24 cellular contexts compared by ENCODE assay signal in genomic region chr1:208975456-208975855, GRCh38.
DNase-seq lines count a peak whose midpoint lies in the region; ATAC-seq and TF ChIP-seq lines count a peak whose summit lies in the region.
"Had no signal": no experiment of that assay in that cellular context is flagged by ENCODE, and none has a peak within 500 bp of the region (broad histone marks: within the 10 kb centered on the region; RNA-seq: fewer than 3 reads in every experiment).

No MANE protein-coding gene starts in this region.

- H3K4ac ChIP-seq in trophoblast cell (ENCODE audit: low read depth, low read length), result no peak overlapping the region

- no peak overlapping the region for H3K4me3 Mint-ChIP-seq in MCF 10A (ENCODE audit: unreplicated experiment)
- H3K4me3 Mint-ChIP-seq: CD14-positive monocyte; CD4-positive, alpha-beta memory T cell; CD4-positive, CD25-positive, alpha-beta regulatory T cell; CD8-positive, alpha-beta memory T cell had no signal

- H2AFZ ChIP-seq in mammary epithelial cell (ENCODE audit: low read depth, low read length) (no peak overlapping the region), trophoblast cell (ENCODE audit: insufficient read depth, low read length, poor library complexity) (no peak overlapping the region)

- no peak overlapping the region for H2BK12ac ChIP-seq in trophoblast cell (ENCODE audit: low read length)

- H3K27ac Mint-ChIP-seq in MCF 10A (ENCODE audit: low read depth, unreplicated experiment), result peak overlapping the region; percentile 91
- H3K27ac Mint-ChIP-seq: CD14-positive monocyte; CD4-positive, alpha-beta memory T cell; CD4-positive, CD25-positive, alpha-beta regulatory T cell; CD8-positive, alpha-beta memory T cell had no signal

- TF ChIP-seq CTCF in MCF 10A (IDR thresholded peaks at IDR 0.05; ENCODE audit: unreplicated experiment), result no peak
- TF ChIP-seq CTCF in mammary epithelial cell (conservative IDR thresholded peaks at IDR 0.05 in 1 of 2, IDR thresholded peaks at IDR 0.05 in 1 of 2; ENCODE audit: extremely low read depth in 1 of 2, insufficient read depth in 1 of 2, low read depth in 1 of 2, low read length in 2 of 2), result no peak
- TF ChIP-seq CTCF in ovary (IDR thresholded peaks at IDR 0.05), result no peak

- WGBS in mammary epithelial cell (ENCODE audit: low coverage, missing lambda C conversion rate), result 70% methylated on average over 2 of the region's 2 CpGs
- WGBS in trophoblast cell (ENCODE audit: extremely low coverage, insufficient coverage, insufficient read length), result no CpG with 5 or more reads among the region's 2 CpGs
- WGBS in ovary, 3 donors, result 44 to 95% (median 74%) methylated on average over 2 of the region's 2 CpGs

- dilution Hi-C loops in mammary epithelial cell (cut with HindIII; ENCODE audit: low sequenced_read_pairs), result no loop called here

- H3K4me1 Mint-ChIP-seq in MCF 10A (ENCODE audit: insufficient read depth, unreplicated experiment), result peaks cover 40% of the 10 kb centered on the region
- H3K4me1 Mint-ChIP-seq: CD14-positive monocyte; CD4-positive, alpha-beta memory T cell; CD4-positive, CD25-positive, alpha-beta regulatory T cell; CD8-positive, alpha-beta memory T cell had no signal

- no peak for TF ChIP-seq EP300 in ovary (IDR thresholded peaks at IDR 0.05)

- no TSS peak for BruUV-seq in MCF 10A (replicated peaks; lab: Mats Ljungman, UMichigan)
- no TSS peak for BruUV-seq in mammary epithelial cell (replicated peaks; lab: Mats Ljungman, UMichigan)

- H3K36me3 ChIP-seq in mammary epithelial cell (ENCODE audit: insufficient read depth, low read length), result no peaks in the 10 kb centered on the region
- H3K36me3 ChIP-seq in trophoblast cell (ENCODE audit: control insufficient read depth in 1 of 2, insufficient read depth in 2 of 2, low read length in 2 of 2), result no peaks in the 10 kb centered on the region
- H3K36me3 ChIP-seq in ovary, result no peaks in the 10 kb centered on the region
- H3K36me3 ChIP-seq: BE2C, BLaER1 had no signal

- no peak overlapping the region for H2BK5ac ChIP-seq in trophoblast cell (ENCODE audit: low read depth, low read length, poor library complexity)

- no peak overlapping the region for H3K4me3 ChIP-seq in mammary epithelial cell (replicated peaks in 1 of 3; ENCODE audit: insufficient read depth in 1 of 3, low read depth in 2 of 3, low read length in 3 of 3)
- no peak overlapping the region for H3K4me3 ChIP-seq in trophoblast cell (ENCODE audit: low read depth, low read length)
- no peak overlapping the region for H3K4me3 ChIP-seq in ovary
- H3K4me3 ChIP-seq: BLaER1, GM12878 had no signal

- TF ChIP-seq POLR2A in ovary (IDR thresholded peaks at IDR 0.05), result no peak

- H3K9me3 ChIP-seq in mammary epithelial cell (replicated peaks; ENCODE audit: insufficient read depth, low read length) (no peaks in the 10 kb centered on the region), trophoblast cell (ENCODE audit: insufficient read depth, low read depth, low read length) (no peaks in the 10 kb centered on the region), ovary (no peaks in the 10 kb centered on the region)
- H3K9me3 ChIP-seq: BE2C, BLaER1 had no signal

- no peaks in the 10 kb centered on the region for H3K9me3 Mint-ChIP-seq in MCF 10A (ENCODE audit: unreplicated experiment)

- CTCF ChIA-PET in MCF 10A (lab: Yijun Ruan, JAX), result interaction anchor here (0.6 kb wide), 1 partner anchor 734 kb away, joined by 3 read pairs; no protein-coding TSS in a partner anchor
- CTCF ChIA-PET in mammary epithelial cell (lab: Charles Lee; ENCODE audit: low non-redundant PET), result no interaction called here

- H3K18ac ChIP-seq in trophoblast cell (ENCODE audit: low read length), result no peak overlapping the region

- H3K27me3 ChIP-seq in mammary epithelial cell (ENCODE audit: insufficient read depth, low read length) (no peaks in the 10 kb centered on the region), trophoblast cell (ENCODE audit: insufficient read depth, low read length) (no peaks in the 10 kb centered on the region), ovary (no peaks in the 10 kb centered on the region)
- H3K27me3 ChIP-seq: BE2C, BLaER1 had no signal

- H2AK5ac ChIP-seq in trophoblast cell (ENCODE audit: low read length), result no peak overlapping the region

- no peaks in the 10 kb centered on the region for H3K79me1 ChIP-seq in trophoblast cell (ENCODE audit: low read length)

- POLR2A ChIA-PET in MCF 10A (lab: Yijun Ruan, JAX), result interaction anchor here (0.6 to 2.8 kb wide), 6 partner anchors 37 to 1526 kb away, joined by 3 to 11 read pairs (median 3); no protein-coding TSS in a partner anchor

- H4K20me1 ChIP-seq in mammary epithelial cell (ENCODE audit: insufficient read depth, low read length), result no peaks in the 10 kb centered on the region
- H4K20me1 ChIP-seq: BLaER1 had no signal

- peaks cover 7% of the 10 kb centered on the region for H3K36me3 Mint-ChIP-seq in MCF 10A (ENCODE audit: insufficient read depth, unreplicated experiment)
- H3K36me3 Mint-ChIP-seq: CD14-positive monocyte; CD4-positive, alpha-beta memory T cell; CD4-positive, CD25-positive, alpha-beta regulatory T cell; CD8-positive, alpha-beta memory T cell had no signal

- no peak overlapping the region for H4K12ac ChIP-seq in trophoblast cell (ENCODE audit: low read depth, low read length)

- H3K9ac ChIP-seq in mammary epithelial cell (ENCODE audit: insufficient read depth, low read length) (no peak overlapping the region), trophoblast cell (ENCODE audit: low read length) (no peak overlapping the region)
- H3K9ac ChIP-seq: BLaER1 had no signal

- H3K23ac ChIP-seq in trophoblast cell (ENCODE audit: low read length), result no peak overlapping the region

- no peak overlapping the region for H3K14ac ChIP-seq in trophoblast cell (ENCODE audit: low read length)

- no peaks in the 10 kb centered on the region for H3K27me3 Mint-ChIP-seq in MCF 10A (ENCODE audit: insufficient read depth, unreplicated experiment)
- H3K27me3 Mint-ChIP-seq: CD4-positive, CD25-positive, alpha-beta regulatory T cell had no signal

- intact Hi-C loops in MCF 10A (cut with micrococcal nuclease), result no loop called here
- intact Hi-C loops in mammary epithelial cell (cut with micrococcal nuclease), result loop anchor here (5.0 kb wide), 1 partner anchor 168 kb away; no protein-coding TSS in a partner anchor
- intact Hi-C loops in ovary (cut with DNase I), result no loop called here

- H3K4me1 ChIP-seq in mammary epithelial cell (ENCODE audit: insufficient read depth, low read length), result peaks cover 32% of the 10 kb centered on the region
- H3K4me1 ChIP-seq in trophoblast cell (ENCODE audit: control insufficient read depth in 1 of 2, insufficient read depth in 2 of 2, low read length in 2 of 2), result no peaks in the 10 kb centered on the region
- no peaks in the 10 kb centered on the region for H3K4me1 ChIP-seq in ovary (ENCODE audit: insufficient read depth)
- H3K4me1 ChIP-seq: BLaER1 had no signal

- H3K4me2 ChIP-seq in mammary epithelial cell (ENCODE audit: insufficient read depth, low read depth, low read length) (no peak overlapping the region), trophoblast cell (ENCODE audit: low read length) (no peak overlapping the region)
- H3K4me2 ChIP-seq: BLaER1 had no signal

- no peak overlapping the region for H2BK120ac ChIP-seq in trophoblast cell (ENCODE audit: insufficient read depth, low read length, poor library complexity)

- no peak overlapping the region for H4K91ac ChIP-seq in trophoblast cell (ENCODE audit: low read depth, low read length)

- in situ Hi-C loops in mammary epithelial cell (cut with MboI; ENCODE audit: low sequenced_read_pairs in 2 of 2), result loop anchor here in 1 of 2 donors (25.0 kb wide), 1 partner anchor 313 kb away; no protein-coding TSS in a partner anchor

- H4K8ac ChIP-seq in trophoblast cell (ENCODE audit: low read depth, low read length), result no peak overlapping the region

- ATAC-seq in esophagus mucosa, result peak; percentile 41
- ATAC-seq: GM12878 had no signal

- DNase-seq in MCF 10A (ENCODE audit: unreplicated experiment), result no peak
- DNase-seq in mammary epithelial cell, result no peak
- DNase-seq in trophoblast cell, result peak; percentile 87 to 88
- DNase-seq in mucosa of gallbladder (ENCODE audit: low spot score), result no peak
- no peak for DNase-seq in ovary
- DNase-seq: 8988T; ACHN; C1 segment of cervical spinal cord; CD4-positive, alpha-beta memory T cell; CD4-positive, CD25-positive, alpha-beta regulatory T cell; CD8-positive, alpha-beta memory T cell; COR-L47; DMS 273 treated with DMSO at 0.1 percent for 48 hours; DMS153; DMS53; DMS79; DND-41; EL; GDM1 had no signal

- H3K27ac ChIP-seq in mammary epithelial cell (ENCODE audit: insufficient read depth, low read depth, low read length), result no peak overlapping the region
- no peak overlapping the region for H3K27ac ChIP-seq in trophoblast cell (ENCODE audit: low read depth, low read length)
- no peak overlapping the region for H3K27ac ChIP-seq in ovary
- H3K27ac ChIP-seq: BLaER1 had no signal

- H3K79me2 ChIP-seq in mammary epithelial cell (ENCODE audit: insufficient read depth, low read length) (no peaks in the 10 kb centered on the region), trophoblast cell (ENCODE audit: control insufficient read depth, insufficient read depth, low read length, poor library complexity) (no peaks in the 10 kb centered on the region)

Comparison
In these comparisons a context has a peak if more than half of its experiments do, and no peak if none do; other contexts are left out.
1. DNase-seq: peak in trophoblast cell (2 of 2); none in MCF 10A (single experiment), mammary epithelial cell (single experiment), mucosa of gallbladder (single experiment) and ovary (0 of 5).